ENCODE assay signal across 1 cellular context in genomic region chr20:53939554-53940355, GRCh38.
TF ChIP-seq lines count a peak whose summit lies in the region.

No MANE protein-coding gene starts in this region.

TF ChIP-seq in HepG2, 621 proteins besides CTCF, POLR2A, EP300 and RAD21 (continued from another document and continues in another):
- 0 out of 2 replicates have a peak, but pooled peaks have one; percentile 34 for TF ChIP-seq ZIK1 (CRISPR knock-in tag; IDR thresholded peaks at IDR 0.05; ENCODE audit: borderline replicate concordance, low read depth)
- TF ChIP-seq ZSCAN31 (CRISPR knock-in tag; IDR thresholded peaks at IDR 0.05; ENCODE audit: low read depth), result peak; percentile 41; the same call in 1 of the 2 replicates
- TF ChIP-seq, protein P1, sequence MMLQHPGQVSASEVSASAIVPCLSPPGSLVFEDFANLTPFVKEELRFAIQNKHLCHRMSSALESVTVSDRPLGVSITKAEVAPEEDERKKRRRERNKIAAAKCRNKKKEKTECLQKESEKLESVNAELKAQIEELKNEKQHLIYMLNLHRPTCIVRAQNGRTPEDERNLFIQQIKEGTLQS (CRISPR knock-in tag; IDR thresholded peaks at IDR 0.05), result no peak
- no peak for TF ChIP-seq TSC22D2 (CRISPR knock-in tag; IDR thresholded peaks at IDR 0.05; ENCODE audit: borderline replicate concordance)
- TF ChIP-seq, protein P2, sequence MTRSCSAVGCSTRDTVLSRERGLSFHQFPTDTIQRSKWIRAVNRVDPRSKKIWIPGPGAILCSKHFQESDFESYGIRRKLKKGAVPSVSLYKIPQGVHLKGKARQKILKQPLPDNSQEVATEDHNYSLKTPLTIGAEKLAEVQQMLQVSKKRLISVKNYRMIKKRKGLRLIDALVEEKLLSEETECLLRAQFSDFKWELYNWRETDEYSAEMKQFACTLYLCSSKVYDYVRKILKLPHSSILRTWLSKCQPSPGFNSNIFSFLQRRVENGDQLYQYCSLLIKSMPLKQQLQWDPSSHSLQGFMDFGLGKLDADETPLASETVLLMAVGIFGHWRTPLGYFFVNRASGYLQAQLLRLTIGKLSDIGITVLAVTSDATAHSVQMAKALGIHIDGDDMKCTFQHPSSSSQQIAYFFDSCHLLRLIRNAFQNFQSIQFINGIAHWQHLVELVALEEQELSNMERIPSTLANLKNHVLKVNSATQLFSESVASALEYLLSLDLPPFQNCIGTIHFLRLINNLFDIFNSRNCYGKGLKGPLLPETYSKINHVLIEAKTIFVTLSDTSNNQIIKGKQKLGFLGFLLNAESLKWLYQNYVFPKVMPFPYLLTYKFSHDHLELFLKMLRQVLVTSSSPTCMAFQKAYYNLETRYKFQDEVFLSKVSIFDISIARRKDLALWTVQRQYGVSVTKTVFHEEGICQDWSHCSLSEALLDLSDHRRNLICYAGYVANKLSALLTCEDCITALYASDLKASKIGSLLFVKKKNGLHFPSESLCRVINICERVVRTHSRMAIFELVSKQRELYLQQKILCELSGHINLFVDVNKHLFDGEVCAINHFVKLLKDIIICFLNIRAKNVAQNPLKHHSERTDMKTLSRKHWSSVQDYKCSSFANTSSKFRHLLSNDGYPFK (CRISPR knock-in tag; IDR thresholded peaks at IDR 0.05; ENCODE audit: borderline replicate concordance), result no peak
- no peak for TF ChIP-seq ZNF282 (IDR thresholded peaks at IDR 0.05; ENCODE audit: partially characterized antibody)
- no peak for TF ChIP-seq ZNF207 (IDR thresholded peaks at IDR 0.05; ENCODE audit: borderline replicate concordance)
- peak; percentile 62; the same call in 1 of the 2 replicates for TF ChIP-seq HDAC2 (CRISPR knock-in tag; IDR thresholded peaks at IDR 0.05)
- no peak for TF ChIP-seq USF2 (IDR thresholded peaks at IDR 0.05; ENCODE audit: low read depth, low read length)
- peak; percentile 22; the same call in 1 of the 2 replicates for TF ChIP-seq USF2 (CRISPR knock-in tag; IDR thresholded peaks at IDR 0.05; ENCODE audit: borderline replicate concordance)
- no peak for TF ChIP-seq ZNF264 (CRISPR knock-in tag; IDR thresholded peaks at IDR 0.05)
- no peak for TF ChIP-seq CHD4 (IDR thresholded peaks at IDR 0.05; ENCODE audit: borderline replicate concordance, low read length)
- TF ChIP-seq, protein P3, sequence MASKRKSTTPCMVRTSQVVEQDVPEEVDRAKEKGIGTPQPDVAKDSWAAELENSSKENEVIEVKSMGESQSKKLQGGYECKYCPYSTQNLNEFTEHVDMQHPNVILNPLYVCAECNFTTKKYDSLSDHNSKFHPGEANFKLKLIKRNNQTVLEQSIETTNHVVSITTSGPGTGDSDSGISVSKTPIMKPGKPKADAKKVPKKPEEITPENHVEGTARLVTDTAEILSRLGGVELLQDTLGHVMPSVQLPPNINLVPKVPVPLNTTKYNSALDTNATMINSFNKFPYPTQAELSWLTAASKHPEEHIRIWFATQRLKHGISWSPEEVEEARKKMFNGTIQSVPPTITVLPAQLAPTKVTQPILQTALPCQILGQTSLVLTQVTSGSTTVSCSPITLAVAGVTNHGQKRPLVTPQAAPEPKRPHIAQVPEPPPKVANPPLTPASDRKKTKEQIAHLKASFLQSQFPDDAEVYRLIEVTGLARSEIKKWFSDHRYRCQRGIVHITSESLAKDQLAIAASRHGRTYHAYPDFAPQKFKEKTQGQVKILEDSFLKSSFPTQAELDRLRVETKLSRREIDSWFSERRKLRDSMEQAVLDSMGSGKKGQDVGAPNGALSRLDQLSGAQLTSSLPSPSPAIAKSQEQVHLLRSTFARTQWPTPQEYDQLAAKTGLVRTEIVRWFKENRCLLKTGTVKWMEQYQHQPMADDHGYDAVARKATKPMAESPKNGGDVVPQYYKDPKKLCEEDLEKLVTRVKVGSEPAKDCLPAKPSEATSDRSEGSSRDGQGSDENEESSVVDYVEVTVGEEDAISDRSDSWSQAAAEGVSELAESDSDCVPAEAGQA (IDR thresholded peaks at IDR 0.05; ENCODE audit: low read depth), result peak; percentile 60; the same call in 1 of the 2 replicates
- TF ChIP-seq, protein P3 (CRISPR knock-in tag; IDR thresholded peaks at IDR 0.05; ENCODE audit: borderline replicate concordance), result no peak
- TF ChIP-seq SRSF9 (IDR thresholded peaks at IDR 0.05; ENCODE audit: borderline replicate concordance, insufficient read depth, low read depth, low read length, poor library complexity, severe bottlenecking), result no peak
- TF ChIP-seq ZBTB34 (CRISPR knock-in tag; IDR thresholded peaks at IDR 0.05), result 0 out of 2 replicates have a peak, but pooled peaks have one; percentile 47
- no peak for TF ChIP-seq NFKB2 (CRISPR knock-in tag; IDR thresholded peaks at IDR 0.05; ENCODE audit: borderline replicate concordance)
- peak; percentile 19 for TF ChIP-seq ZFP36 (IDR thresholded peaks at IDR 0.05; ENCODE audit: borderline replicate concordance, low read depth, low read length, partially characterized antibody)
- TF ChIP-seq SMC3 (IDR thresholded peaks at IDR 0.05; ENCODE audit: low read length), result peak; percentile 100
- TF ChIP-seq ZNF235 (CRISPR knock-in tag; IDR thresholded peaks at IDR 0.05; ENCODE audit: borderline replicate concordance), result no peak
- TF ChIP-seq PRDM4 (CRISPR knock-in tag; IDR thresholded peaks at IDR 0.05; ENCODE audit: borderline replicate concordance), result 0 out of 2 replicates have a peak, but pooled peaks have one; percentile 70
- TF ChIP-seq NCOA1 (CRISPR knock-in tag; IDR thresholded peaks at IDR 0.05), result peak; percentile 81
- no peak for TF ChIP-seq CBFB (CRISPR knock-in tag; IDR thresholded peaks at IDR 0.05)
- TF ChIP-seq ZNF468 (CRISPR knock-in tag; IDR thresholded peaks at IDR 0.05), result no peak
- peak; percentile 90 for TF ChIP-seq ELF3 (CRISPR knock-in tag; IDR thresholded peaks at IDR 0.05)
- no peak for TF ChIP-seq PRPF4 (IDR thresholded peaks at IDR 0.05; ENCODE audit: low read depth, low read length, poor library complexity, severe bottlenecking)
- no peak for TF ChIP-seq GPN1 (CRISPR knock-in tag; IDR thresholded peaks at IDR 0.05; ENCODE audit: borderline replicate concordance)
- TF ChIP-seq, protein P4, sequence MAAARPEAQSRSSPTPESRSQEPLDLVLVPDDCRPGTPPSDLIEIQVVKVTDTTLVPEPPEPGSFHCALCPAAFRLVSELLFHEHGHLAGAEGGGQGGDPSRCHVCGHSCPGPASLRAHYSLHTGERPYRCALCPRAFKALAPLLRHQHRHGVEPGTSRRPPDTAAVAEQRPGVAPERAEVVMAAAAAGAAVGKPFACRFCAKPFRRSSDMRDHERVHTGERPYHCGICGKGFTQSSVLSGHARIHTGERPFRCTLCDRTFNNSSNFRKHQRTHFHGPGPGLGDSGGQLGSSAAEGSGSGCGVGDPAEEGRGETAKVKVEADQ (CRISPR knock-in tag; IDR thresholded peaks at IDR 0.05; ENCODE audit: borderline replicate concordance), result 0 out of 2 replicates have a peak, but pooled peaks have one; percentile 24
- TF ChIP-seq, protein P5, sequence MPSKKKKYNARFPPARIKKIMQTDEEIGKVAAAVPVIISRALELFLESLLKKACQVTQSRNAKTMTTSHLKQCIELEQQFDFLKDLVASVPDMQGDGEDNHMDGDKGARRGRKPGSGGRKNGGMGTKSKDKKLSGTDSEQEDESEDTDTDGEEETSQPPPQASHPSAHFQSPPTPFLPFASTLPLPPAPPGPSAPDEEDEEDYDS (CRISPR knock-in tag; IDR thresholded peaks at IDR 0.05), result peak; percentile 63; the same call in 1 of the 2 replicates
- TF ChIP-seq ZNF75D (CRISPR knock-in tag; IDR thresholded peaks at IDR 0.05; ENCODE audit: borderline replicate concordance), result no peak
- TF ChIP-seq, protein P6, sequence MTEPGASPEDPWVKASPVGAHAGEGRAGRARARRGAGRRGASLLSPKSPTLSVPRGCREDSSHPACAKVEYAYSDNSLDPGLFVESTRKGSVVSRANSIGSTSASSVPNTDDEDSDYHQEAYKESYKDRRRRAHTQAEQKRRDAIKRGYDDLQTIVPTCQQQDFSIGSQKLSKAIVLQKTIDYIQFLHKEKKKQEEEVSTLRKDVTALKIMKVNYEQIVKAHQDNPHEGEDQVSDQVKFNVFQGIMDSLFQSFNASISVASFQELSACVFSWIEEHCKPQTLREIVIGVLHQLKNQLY (CRISPR knock-in tag; IDR thresholded peaks at IDR 0.05), result no peak
- no peak for TF ChIP-seq GATA4 (IDR thresholded peaks at IDR 0.05; ENCODE audit: borderline replicate concordance, low read depth)
- no peak for TF ChIP-seq RBFOX2 (IDR thresholded peaks at IDR 0.05; ENCODE audit: low read depth, low read length)
- TF ChIP-seq, protein P7, sequence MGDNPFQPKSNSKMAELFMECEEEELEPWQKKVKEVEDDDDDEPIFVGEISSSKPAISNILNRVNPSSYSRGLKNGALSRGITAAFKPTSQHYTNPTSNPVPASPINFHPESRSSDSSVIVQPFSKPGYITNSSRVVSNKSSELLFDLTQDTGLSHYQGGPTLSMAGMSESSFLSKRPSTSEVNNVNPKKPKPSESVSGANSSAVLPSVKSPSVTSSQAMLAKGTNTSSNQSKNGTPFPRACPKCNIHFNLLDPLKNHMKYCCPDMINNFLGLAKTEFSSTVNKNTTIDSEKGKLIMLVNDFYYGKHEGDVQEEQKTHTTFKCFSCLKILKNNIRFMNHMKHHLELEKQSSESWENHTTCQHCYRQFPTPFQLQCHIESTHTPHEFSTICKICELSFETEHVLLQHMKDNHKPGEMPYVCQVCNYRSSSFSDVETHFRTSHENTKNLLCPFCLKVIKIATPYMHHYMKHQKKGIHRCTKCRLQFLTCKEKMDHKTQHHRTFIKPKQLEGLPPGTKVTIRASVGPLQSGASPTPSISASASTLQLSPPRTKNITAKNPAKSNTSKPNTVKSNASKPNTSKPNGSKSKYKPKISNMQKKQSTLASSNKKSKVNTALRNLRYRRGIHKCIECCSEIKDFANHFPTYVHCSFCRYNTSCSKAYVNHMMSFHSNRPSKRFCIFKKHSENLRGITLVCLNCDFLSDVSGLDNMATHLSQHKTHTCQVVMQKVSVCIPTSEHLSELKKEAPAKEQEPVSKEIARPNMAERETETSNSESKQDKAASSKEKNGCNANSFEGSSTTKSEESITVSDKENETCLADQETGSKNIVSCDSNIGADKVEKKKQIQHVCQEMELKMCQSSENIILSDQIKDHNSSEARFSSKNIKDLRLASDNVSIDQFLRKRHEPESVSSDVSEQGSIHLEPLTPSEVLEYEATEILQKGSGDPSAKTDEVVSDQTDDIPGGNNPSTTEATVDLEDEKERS (CRISPR knock-in tag; IDR thresholded peaks at IDR 0.05), result no peak; the same call in 1 of the 2 replicates
